27 cellular contexts compared by ENCODE assay signal in the genomic region with DNA sequence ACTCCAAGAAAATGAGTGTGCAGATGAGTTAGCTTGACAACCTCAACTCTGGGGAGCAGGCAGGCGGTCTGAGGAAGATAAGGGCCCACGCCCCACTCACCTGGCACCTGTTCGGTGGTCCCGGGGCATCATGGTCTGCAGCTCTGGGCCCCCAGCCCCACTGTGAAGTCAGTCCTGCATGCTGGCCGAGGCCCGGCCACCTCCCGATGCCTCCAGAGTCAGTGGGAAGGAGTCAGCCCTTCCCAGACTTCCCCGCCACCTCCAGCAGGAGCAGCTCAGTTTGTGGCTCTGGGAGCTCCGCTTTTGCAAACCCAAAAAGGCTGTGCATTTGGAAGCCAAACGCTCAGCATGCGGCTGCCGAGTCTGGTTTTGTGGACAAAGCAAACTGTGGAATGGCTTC.
"Had no signal": no experiment of that assay in that cellular context is flagged by ENCODE, and none has a peak within 500 bp of the region (broad histone marks: within the 10 kb centered on the region; RNA-seq: fewer than 3 reads in every experiment).

No MANE protein-coding gene starts in this region.

- H3K27ac ChIP-seq: left lung, lower lobe of right lung, pancreas, prostate gland, tibial nerve, uterus had no signal

- H3K27me3 ChIP-seq: left lung, pancreas, tibial nerve, uterus had no signal

- H3K36me3 ChIP-seq: left lung, pancreas, prostate gland, uterus had no signal

- H3K27ac Mint-ChIP-seq: immature natural killer cell; mesothelial cell of epicardium; natural killer cell; nephron progenitor cell; stimulated activated memory B cell treated with anti-CD40 and anti-IgM and Interleukin-4, amounts not matched to agents 10 μg/mL and 1 μg/mL and 100 μg/mL, for 72 hours; stimulated activated naive CD8-positive, alpha-beta T cell treated with anti-CD3 and anti-CD28 coated beads, Interleukin-15, amount 100 ng/mL, for 72 hours; type B pancreatic cell had no signal

- H3K4me3 Mint-ChIP-seq: immature natural killer cell; mesothelial cell of epicardium; naive B cell; natural killer cell; nephron progenitor cell; stimulated activated memory B cell treated with anti-CD40 and anti-IgM and Interleukin-4, amounts not matched to agents 10 μg/mL and 1 μg/mL and 100 μg/mL, for 72 hours; stimulated activated naive CD8-positive, alpha-beta T cell treated with anti-CD3 and anti-CD28 coated beads, Interleukin-15, amount 100 ng/mL, for 72 hours; type B pancreatic cell had no signal

- H3K27me3 Mint-ChIP-seq: naive B cell; stimulated activated memory B cell treated with anti-CD40 and anti-IgM and Interleukin-4, amounts not matched to agents 10 μg/mL and 1 μg/mL and 100 μg/mL, for 72 hours; stimulated activated naive CD8-positive, alpha-beta T cell treated with anti-CD3 and anti-CD28 coated beads, Interleukin-15, amount 100 ng/mL, for 72 hours had no signal

- H3K36me3 Mint-ChIP-seq: mesothelial cell of epicardium, natural killer cell had no signal

- DNase-seq: hypothalamus; immature natural killer cell; kidney; left colon; left lung; lower lobe of right lung; mesenchymal stem cell; naive B cell; natural killer cell; nephron progenitor cell; nucleus accumbens; pancreas; retina; small intestine; stimulated activated CD4-positive, alpha-beta T cell treated with anti-CD3 and anti-CD28 coated beads, Interleukin-1b, Interleukin-23, amount 100 ng/mL, for 48 hours; stimulated activated CD4-positive, alpha-beta T cell treated with anti-CD3 and anti-CD28 coated beads, Interleukin-2, amount 100 ng/mL, for 48 hours; stimulated activated CD4-positive, alpha-beta T cell treated with anti-CD3 and anti-CD28 coated beads, Interleukin-4, amount 100 ng/mL, for 4 hours; stimulated activated CD8-positive, alpha-beta memory T cell treated with anti-CD3 and anti-CD28 coated beads, Interleukin-4, amount 100 ng/mL, for 48 hours; stimulated activated naive CD4-positive, alpha-beta T cell treated with Interleukin-2 at 50 U/mL for 16 hours; stimulated activated naive CD8-positive, alpha-beta T cell treated with anti-CD3 and anti-CD28 coated beads, Interleukin-15, amount 100 ng/mL, for 72 hours; substantia nigra; uterus had no signal

- H3K4me1 ChIP-seq: lower lobe of right lung, pancreas, prostate gland, uterus had no signal

- H3K4me1 Mint-ChIP-seq: immature natural killer cell; natural killer cell; stimulated activated memory B cell treated with anti-CD40 and anti-IgM and Interleukin-4, amounts not matched to agents 10 μg/mL and 1 μg/mL and 100 μg/mL, for 72 hours; stimulated activated naive CD8-positive, alpha-beta T cell treated with anti-CD3 and anti-CD28 coated beads, Interleukin-15, amount 100 ng/mL, for 72 hours had no signal

- H3K9me3 Mint-ChIP-seq: immature natural killer cell; mesothelial cell of epicardium; naive B cell; natural killer cell; nephron progenitor cell; stimulated activated memory B cell treated with anti-CD40 and anti-IgM and Interleukin-4, amounts not matched to agents 10 μg/mL and 1 μg/mL and 100 μg/mL, for 72 hours; stimulated activated naive CD8-positive, alpha-beta T cell treated with anti-CD3 and anti-CD28 coated beads, Interleukin-15, amount 100 ng/mL, for 72 hours; type B pancreatic cell had no signal

- H3K4me3 ChIP-seq: left lung, lower lobe of right lung, pancreas, prostate gland, tibial nerve, uterus had no signal

- H3K9me3 ChIP-seq: left lung, lower lobe of right lung, pancreas, prostate gland, tibial nerve, uterus had no signal
